In the genomic region with DNA sequence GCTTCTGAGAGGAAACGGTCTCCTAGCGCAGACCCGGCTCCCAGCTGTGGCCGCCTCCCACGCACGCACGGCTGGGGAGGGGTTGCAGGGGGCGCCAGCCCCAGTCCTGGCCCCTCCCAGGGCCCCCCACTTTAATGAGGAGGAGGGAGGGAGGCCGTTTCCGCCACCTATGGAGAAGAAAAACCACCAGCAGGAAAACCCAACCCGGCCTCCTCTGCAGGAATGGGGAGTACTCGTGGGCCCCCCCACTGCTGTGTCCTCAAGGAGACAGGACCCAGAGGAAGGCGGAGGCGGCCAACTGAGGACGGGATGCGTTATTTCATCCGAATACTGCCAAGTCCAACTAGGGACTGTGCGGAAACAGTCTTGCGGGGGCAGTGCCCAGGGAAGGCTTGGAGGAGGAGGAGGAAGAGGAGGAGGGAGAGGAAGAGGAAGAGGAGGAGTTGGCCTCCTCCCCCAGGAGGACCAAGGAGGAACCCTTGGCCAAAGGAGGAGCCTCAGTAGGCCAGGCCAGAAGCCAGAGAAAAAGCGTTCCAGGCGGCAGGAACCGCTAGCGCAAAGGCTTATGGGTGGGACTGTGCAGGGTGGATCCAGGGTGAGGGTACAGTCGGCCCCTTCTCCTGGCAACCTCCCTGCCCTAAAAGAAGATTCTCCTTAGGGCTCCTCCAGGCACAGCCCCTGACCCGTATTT, we compare ENCODE assay signal across 8 cellular contexts. TPM values are rescaled to one million over a fixed set of nuclear protein-coding genes. Genes with fewer than 3 reads are reported as not detected.
DNase-seq lines count a peak whose midpoint lies in the region; ATAC-seq, FAIRE-seq and TF ChIP-seq lines count a peak whose summit lies in the region.

No MANE protein-coding gene starts in this region.

- no peak for ATAC-seq in effector memory CD8-positive, alpha-beta T cell (replicated peaks)
- ATAC-seq in natural killer cell = no peak
- no peak for ATAC-seq in GM21381 (IDR thresholded peaks at IDR 0.05; ENCODE audit: unreplicated experiment)
- no peak for ATAC-seq in GM21423 (IDR thresholded peaks at IDR 0.05; ENCODE audit: unreplicated experiment)

- TF ChIP-seq POLR2A in GM19099 (IDR thresholded peaks at IDR 0.05; ENCODE audit: extremely low read depth, insufficient read length, low read depth) = peak; percentile 31

- intact Hi-C loops in natural killer cell (cut with micrococcal nuclease) = loop anchor here (5.0 kb wide), 3 partner anchors 38 to 223 kb away; a partner anchor contains a TSS

- H3K4me1 Mint-ChIP-seq in effector memory CD8-positive, alpha-beta T cell (ENCODE audit: low read depth in 2 of 2) = peaks cover 43 to 58% of the 10 kb centered on the region in 2 donors
- H3K4me1 Mint-ChIP-seq in natural killer cell = peaks cover 39 to 60% of the 10 kb centered on the region in 2 donors

- FAIRE-seq in RCC 7860 (lab: Jason Lieb, UNC) = no peak

- H3K4me3 Mint-ChIP-seq in effector memory CD8-positive, alpha-beta T cell = peak overlapping the region; percentile 29 to 93
- H3K4me3 Mint-ChIP-seq in natural killer cell = peak overlapping the region; percentile 45

- no peaks in the 10 kb centered on the region for H3K27me3 Mint-ChIP-seq in effector memory CD8-positive, alpha-beta T cell
- no peaks in the 10 kb centered on the region for H3K27me3 Mint-ChIP-seq in natural killer cell (ENCODE audit: low read depth in 2 of 2)

- H3K27ac Mint-ChIP-seq in effector memory CD8-positive, alpha-beta T cell = peak overlapping the region; percentile 83 to 86
- peak overlapping the region; percentile 63 to 97 for H3K27ac Mint-ChIP-seq in natural killer cell

- no peaks in the 10 kb centered on the region for H3K9me3 Mint-ChIP-seq in effector memory CD8-positive, alpha-beta T cell
- no peaks in the 10 kb centered on the region for H3K9me3 Mint-ChIP-seq in natural killer cell

- peaks cover 36% of the 10 kb centered on the region for H3K36me3 Mint-ChIP-seq in effector memory CD8-positive, alpha-beta T cell (ENCODE audit: insufficient read depth)
- H3K36me3 Mint-ChIP-seq in natural killer cell = no peaks in the 10 kb centered on the region

- DNase-seq in RCC 7860 (ENCODE audit: low spot score) = peak; percentile 36
- no peak for DNase-seq in effector memory CD8-positive, alpha-beta T cell
- no peak for DNase-seq in natural killer cell
- no peak for DNase-seq in OCI-M2 (lab: John Stamatoyannopoulos, UW; ENCODE audit: unreplicated experiment)
- no peak for DNase-seq in NCI-H446 treated with DMSO at 0.1 percent for 48 hours (lab: John Stamatoyannopoulos, UW)

- TF ChIP-seq CTCF in natural killer cell (IDR thresholded peaks at IDR 0.05) = no peak

RNA-seq across cellular contexts. Expression of a gene that starts 3.9 kb away (rescaled TPM):
- 100 to 1,000 TPM; 137 to 169 (median 158) TPM for total RNA-seq in natural killer cell

RNA-seq across cellular contexts. Expression of a gene that starts 17.9 kb away (rescaled TPM):
- total RNA-seq in natural killer cell = 10 to 100 TPM in 2 of 3 donors, 1 to 10 TPM in 1; 3.9 to 28.2 (median 12.0) TPM

RNA-seq across cellular contexts. Expression of a gene that starts 22.6 kb away (rescaled TPM):
- 10 to 100 TPM; 39.7 to 53.6 (median 40.1) TPM for total RNA-seq in natural killer cell

RNA-seq across cellular contexts. Expression of a gene that starts 29.4 kb away (rescaled TPM):
- total RNA-seq in natural killer cell = 1 to 10 TPM in 1 of 3 donors, under 1 TPM in 1, not detected in 1; 0.85 to 1.5 TPM
